9 cellular contexts compared by ENCODE assay signal in the genomic region with DNA sequence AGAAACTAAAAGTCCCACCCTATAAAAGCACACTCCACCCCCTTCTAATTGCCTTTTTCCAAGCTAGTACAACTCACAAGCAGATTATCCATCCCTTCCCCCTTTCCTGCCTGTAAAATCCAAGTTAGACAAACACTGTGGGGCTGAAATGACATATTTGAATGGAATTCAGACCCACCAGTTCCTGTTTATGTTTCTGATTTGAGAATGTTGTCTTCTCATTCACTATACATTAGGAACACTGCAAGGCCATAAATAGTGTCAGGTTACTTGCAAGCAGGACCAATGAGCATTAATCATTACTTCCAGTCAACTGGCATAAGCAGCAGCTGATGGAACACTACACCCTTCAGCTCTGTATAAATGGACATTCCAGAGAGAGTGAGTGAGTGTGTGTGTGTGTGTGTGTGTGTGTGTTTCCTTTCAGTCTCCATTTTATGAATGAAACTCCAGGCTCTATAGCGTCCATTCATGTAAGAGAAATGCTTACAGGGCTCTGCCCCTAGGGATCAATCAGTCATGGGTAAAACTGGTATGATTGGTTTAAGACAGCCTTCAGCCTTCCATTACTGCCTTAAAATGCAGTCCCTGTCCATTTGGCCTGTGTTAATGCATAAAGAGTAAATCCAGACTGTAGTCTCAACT.
A peak's percentile ranks its signal among the peaks of the same experiment; 100 is the strongest.
DNase-seq lines count a peak whose midpoint lies in the region; ATAC-seq and TF ChIP-seq lines count a peak whose summit lies in the region.
"Had no signal": no experiment of that assay in that cellular context is flagged by ENCODE, and none has a peak within 500 bp of the region (broad histone marks: within the 10 kb centered on the region; RNA-seq: fewer than 3 reads in every experiment).

No MANE protein-coding gene starts in this region.

- no peaks in the 10 kb centered on the region for H3K27me3 ChIP-seq in brain microvascular endothelial cell (replicated peaks)

- in situ Hi-C loops in brain microvascular endothelial cell (cut with HindIII; ENCODE audit: low pct_ligation_motif_present, low sequenced_read_pairs): no loop called here

- no peak for TF ChIP-seq CTCF in brain microvascular endothelial cell (IDR thresholded peaks at IDR 0.05; ENCODE audit: low read depth, low read length, missing control alignments)

- H3K36me3 ChIP-seq in brain microvascular endothelial cell (replicated peaks): no peaks in the 10 kb centered on the region

- DNase-seq in ELR (ENCODE audit: low read depth): peak; percentile 100
- DNase-seq in NCI-H2171 treated with DMSO at 0.1 percent for 48 hours (lab: John Stamatoyannopoulos, UW): peak; percentile 97
- DNase-seq in brain microvascular endothelial cell: peak; percentile 100
- DNase-seq in lung microvascular endothelial cell (ENCODE audit: low read depth in 2 of 2): peak; percentile 97 to 100
- DNase-seq in activated CD4-positive, alpha-beta T cell treated with anti-CD3 and anti-CD28 coated beads for 1 hour: no peak
- no peak for DNase-seq in cerebellar nuclear complex (lab: John Stamatoyannopoulos, UW)

- H3K27ac ChIP-seq in brain microvascular endothelial cell: peak overlapping the region; percentile 89

- ATAC-seq in HG03135 (IDR thresholded peaks at IDR 0.05; ENCODE audit: unreplicated experiment) (no peak), GM21528 (IDR thresholded peaks at IDR 0.05; ENCODE audit: low FRiP score, unreplicated experiment) (no peak)

- H3K4me3 ChIP-seq in brain microvascular endothelial cell (ENCODE audit: low read depth, low read length): no peak overlapping the region
- H3K4me3 ChIP-seq: lung had no signal

Comparison
In these comparisons a context has a peak if more than half of its experiments do, and no peak if none do; other contexts are left out.
1. DNase-seq: peak in ELR (single experiment), NCI-H2171 treated with DMSO at 0.1 percent for 48 hours (single experiment), brain microvascular endothelial cell (single experiment) and lung microvascular endothelial cell (2 of 2); none in activated CD4-positive, alpha-beta T cell treated with anti-CD3 and anti-CD28 coated beads for 1 hour (single experiment) and cerebellar nuclear complex (0 of 2).